ENCODE assay signal across 20 cellular contexts in the genomic region with DNA sequence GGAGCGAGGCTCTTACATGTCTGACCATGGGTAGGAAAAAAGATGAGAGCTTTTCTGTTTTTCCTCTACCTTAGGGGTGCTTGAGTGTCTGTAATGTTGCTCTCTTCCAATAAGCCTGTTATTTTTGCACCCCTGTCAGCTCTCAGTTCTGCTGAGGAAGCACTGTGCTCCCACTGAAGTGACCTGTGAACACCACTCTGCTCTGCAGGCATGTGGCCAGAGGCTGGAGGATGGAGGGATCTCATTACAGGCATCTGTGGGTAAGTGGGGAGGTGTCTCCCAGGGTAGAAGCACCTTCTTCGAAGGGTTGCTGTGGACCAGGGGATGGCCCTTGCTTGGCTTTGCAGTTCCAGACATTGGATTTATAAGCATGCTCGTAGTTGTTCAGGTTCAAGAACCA. TPM values are rescaled to one million over a fixed set of nuclear protein-coding genes. Genes with fewer than 3 reads are reported as not detected.
DNase-seq lines count a peak whose midpoint lies in the region; ATAC-seq lines count a peak whose summit lies in the region.
"Had no signal": no experiment of that assay in that cellular context is flagged by ENCODE, and none has a peak within 500 bp of the region (broad histone marks: within the 10 kb centered on the region; RNA-seq: fewer than 3 reads in every experiment).

No MANE protein-coding gene starts in this region.

- peaks cover 2% of the 10 kb centered on the region for H3K36me3 Mint-ChIP-seq in T-helper 17 cell (ENCODE audit: low read depth)
- H3K36me3 Mint-ChIP-seq: CD4-positive, alpha-beta memory T cell had no signal

- no peak overlapping the region for H3K27ac Mint-ChIP-seq in T-helper 17 cell
- H3K27ac Mint-ChIP-seq: CD4-positive, alpha-beta memory T cell had no signal

- ATAC-seq in T-helper 17 cell = no peak
- ATAC-seq: GM12878, PC-3, SK-N-SH treated with all-trans-retinoic acid at 6 μM for 48 hours had no signal

- no peaks in the 10 kb centered on the region for H3K9me3 ChIP-seq in T-helper 17 cell (ENCODE audit: control insufficient read depth, low read length, poor library complexity, severe bottlenecking)
- H3K9me3 ChIP-seq: BLaER1 treated with 17β-estradiol and CSF1 and Interleukin-3, amounts not matched to agents 10 nM and 100 nM; Caco-2; SJCRH30 had no signal

- DNase-seq in NCI-H2029 (lab: John Stamatoyannopoulos, UW) (peak; percentile 68), NCI-H2029 treated with DMSO at 0.1 percent for 48 hours (lab: John Stamatoyannopoulos, UW) (no peak), NCI-H69 (lab: John Stamatoyannopoulos, UW) (peak; percentile 66), islet precursor cell (peak; percentile 20), AG08395 (ENCODE audit: low spot score) (no peak), HCEC 1CT (no peak), T-helper 17 cell (no peak)
- DNase-seq: AML-193; Caco-2; CD4-positive, alpha-beta memory T cell; GDM1; H7; KBM-7; MV-4-11; NK-92 treated with Interleukin-12 subunit alpha and Interleukin-12 subunit beta, amount 100 ng/mL, for 24 hours; PC-3; SJCRH30 had no signal

- H3K4me3 Mint-ChIP-seq in T-helper 17 cell = no peak overlapping the region
- H3K4me3 Mint-ChIP-seq: CD4-positive, alpha-beta memory T cell had no signal

- peaks cover 3% of the 10 kb centered on the region for H3K4me1 Mint-ChIP-seq in T-helper 17 cell
- H3K4me1 Mint-ChIP-seq: CD4-positive, alpha-beta memory T cell had no signal

- H3K27me3 Mint-ChIP-seq in T-helper 17 cell = peaks cover 32% of the 10 kb centered on the region

RNA-seq across cellular contexts. Expression of a gene that starts 56.8 kb away (rescaled TPM):
- total RNA-seq in T-helper 17 cell = 10 to 100 TPM; 40.5 to 45.2 TPM

Comparison
In these comparisons a context has a peak if more than half of its experiments do, and no peak if none do; other contexts are left out.
1. DNase-seq: peak in NCI-H2029 (single experiment), NCI-H69 (single experiment) and islet precursor cell (single experiment); none in NCI-H2029 treated with DMSO at 0.1 percent for 48 hours (single experiment), AG08395 (single experiment), HCEC 1CT (single experiment) and T-helper 17 cell (0 of 3).